In genomic region chr6:63975685-63976084, GRCh38 we compare ENCODE assay signal across 18 cellular contexts.
"Had no signal": no experiment of that assay in that cellular context is flagged by ENCODE, and none has a peak within 500 bp of the region (broad histone marks: within the 10 kb centered on the region; RNA-seq: fewer than 3 reads in every experiment).

No MANE protein-coding gene starts in this region.

- H3K4me1 Mint-ChIP-seq: activated CD4-positive, alpha-beta T cell treated with anti-CD3 and anti-CD28 coated beads for 36 hours; activated CD8-positive, alpha-beta memory T cell treated with anti-CD3 and anti-CD28 coated beads, Interleukin-2, amount 10 ng/mL, durations not matched to agents 7 days and 5 days; activated naive CD4-positive, alpha-beta T cell treated with anti-CD3 and anti-CD28 coated beads, Interleukin-2, amount 50 U/mL, for 24 hours; immature natural killer cell; memory B cell; naive thymus-derived CD8-positive, alpha-beta T cell; stimulated activated naive B cell treated with anti-CD40 and anti-IgM and Interleukin-4, amounts not matched to agents 10 μg/mL and 1 μg/mL and 100 μg/mL, for 72 hours had no signal

- H3K27me3 ChIP-seq: adrenal gland, esophagus muscularis mucosa, foreskin keratinocyte, pancreas, thyroid gland had no signal

- H3K9me3 Mint-ChIP-seq: activated CD4-positive, alpha-beta memory T cell treated with anti-CD3 and anti-CD28 coated beads for 36 hours; activated naive CD4-positive, alpha-beta T cell treated with anti-CD3 and anti-CD28 coated beads, Interleukin-2, amount 50 U/mL, for 24 hours; naive thymus-derived CD8-positive, alpha-beta T cell; T-helper 1 cell treated with Interleukin-12 subunit alpha and Interleukin-12 subunit beta and Interleukin-4 antibody, amounts not matched to agents 30 μg/mL and 1 μg/mL, for 36 hours had no signal

- H3K4me1 ChIP-seq: adrenal gland, esophagus muscularis mucosa, foreskin keratinocyte, pancreas, thyroid gland had no signal

- H3K27ac ChIP-seq: adrenal gland, esophagus muscularis mucosa, foreskin keratinocyte, pancreas, thyroid gland had no signal

- H3K4me3 ChIP-seq: adrenal gland, esophagus muscularis mucosa, pancreas, thyroid gland had no signal

- H3K36me3 ChIP-seq: adrenal gland, esophagus muscularis mucosa, pancreas, thyroid gland had no signal

- DNase-seq: activated CD4-positive, alpha-beta memory T cell treated with anti-CD3 and anti-CD28 coated beads for 36 hours; activated CD4-positive, alpha-beta T cell treated with anti-CD3 and anti-CD28 coated beads for 36 hours; activated CD8-positive, alpha-beta memory T cell treated with anti-CD3 and anti-CD28 coated beads, Interleukin-2, amount 10 ng/mL, durations not matched to agents 7 days and 5 days; activated effector memory CD4-positive, alpha-beta T cell treated with anti-CD3 and anti-CD28 coated beads, Interleukin-2, amount 50 U/mL, for 16 hours; activated T-cell treated with anti-CD3 and anti-CD28 coated beads, Interleukin-2, amount 50 U/mL, for 1 hour; adrenal gland; caudate nucleus; foreskin keratinocyte; head of caudate nucleus; immature natural killer cell; naive thymus-derived CD8-positive, alpha-beta T cell; pancreas; stimulated activated naive B cell treated with anti-CD40 and anti-IgM and Interleukin-4, amounts not matched to agents 10 μg/mL and 1 μg/mL and 100 μg/mL, for 72 hours; thyroid gland had no signal

- H3K36me3 Mint-ChIP-seq: activated CD4-positive, alpha-beta memory T cell treated with anti-CD3 and anti-CD28 coated beads for 36 hours; activated CD8-positive, alpha-beta memory T cell treated with anti-CD3 and anti-CD28 coated beads, Interleukin-2, amount 10 ng/mL, durations not matched to agents 7 days and 5 days; activated naive CD4-positive, alpha-beta T cell treated with anti-CD3 and anti-CD28 coated beads, Interleukin-2, amount 50 U/mL, for 24 hours; immature natural killer cell; memory B cell; naive thymus-derived CD8-positive, alpha-beta T cell; stimulated activated naive B cell treated with anti-CD40 and anti-IgM and Interleukin-4, amounts not matched to agents 10 μg/mL and 1 μg/mL and 100 μg/mL, for 72 hours had no signal

- H3K9me3 ChIP-seq: adrenal gland, esophagus muscularis mucosa, pancreas, thyroid gland had no signal

- H3K27me3 Mint-ChIP-seq: activated CD4-positive, alpha-beta memory T cell treated with anti-CD3 and anti-CD28 coated beads for 36 hours; activated CD4-positive, alpha-beta T cell treated with anti-CD3 and anti-CD28 coated beads for 36 hours; activated CD8-positive, alpha-beta memory T cell treated with anti-CD3 and anti-CD28 coated beads, Interleukin-2, amount 10 ng/mL, durations not matched to agents 7 days and 5 days; activated naive CD4-positive, alpha-beta T cell treated with anti-CD3 and anti-CD28 coated beads, Interleukin-2, amount 50 U/mL, for 24 hours; memory B cell; stimulated activated naive B cell treated with anti-CD40 and anti-IgM and Interleukin-4, amounts not matched to agents 10 μg/mL and 1 μg/mL and 100 μg/mL, for 72 hours had no signal

- H3K27ac Mint-ChIP-seq: activated CD4-positive, alpha-beta memory T cell treated with anti-CD3 and anti-CD28 coated beads for 36 hours; activated CD4-positive, alpha-beta T cell treated with anti-CD3 and anti-CD28 coated beads for 36 hours; activated CD8-positive, alpha-beta memory T cell treated with anti-CD3 and anti-CD28 coated beads, Interleukin-2, amount 10 ng/mL, durations not matched to agents 7 days and 5 days; activated naive CD4-positive, alpha-beta T cell treated with anti-CD3 and anti-CD28 coated beads, Interleukin-2, amount 50 U/mL, for 24 hours; immature natural killer cell; memory B cell; naive thymus-derived CD8-positive, alpha-beta T cell; stimulated activated naive B cell treated with anti-CD40 and anti-IgM and Interleukin-4, amounts not matched to agents 10 μg/mL and 1 μg/mL and 100 μg/mL, for 72 hours; T-helper 1 cell treated with Interleukin-12 subunit alpha and Interleukin-12 subunit beta and Interleukin-4 antibody, amounts not matched to agents 30 μg/mL and 1 μg/mL, for 36 hours had no signal

- ATAC-seq: activated CD4-positive, alpha-beta T cell treated with anti-CD3 and anti-CD28 coated beads for 36 hours; activated CD8-positive, alpha-beta memory T cell treated with anti-CD3 and anti-CD28 coated beads, Interleukin-2, amount 10 ng/mL, durations not matched to agents 7 days and 5 days; foreskin keratinocyte; naive thymus-derived CD8-positive, alpha-beta T cell; pancreas; stimulated activated naive B cell treated with anti-CD40 and anti-IgM and Interleukin-4, amounts not matched to agents 10 μg/mL and 1 μg/mL and 100 μg/mL, for 72 hours had no signal

- H3K4me3 Mint-ChIP-seq: activated CD4-positive, alpha-beta memory T cell treated with anti-CD3 and anti-CD28 coated beads for 36 hours; activated CD4-positive, alpha-beta T cell treated with anti-CD3 and anti-CD28 coated beads for 36 hours; activated CD8-positive, alpha-beta memory T cell treated with anti-CD3 and anti-CD28 coated beads, Interleukin-2, amount 10 ng/mL, durations not matched to agents 7 days and 5 days; activated naive CD4-positive, alpha-beta T cell treated with anti-CD3 and anti-CD28 coated beads, Interleukin-2, amount 50 U/mL, for 24 hours; immature natural killer cell; memory B cell; naive thymus-derived CD8-positive, alpha-beta T cell; stimulated activated naive B cell treated with anti-CD40 and anti-IgM and Interleukin-4, amounts not matched to agents 10 μg/mL and 1 μg/mL and 100 μg/mL, for 72 hours; T-helper 1 cell treated with Interleukin-12 subunit alpha and Interleukin-12 subunit beta and Interleukin-4 antibody, amounts not matched to agents 30 μg/mL and 1 μg/mL, for 36 hours had no signal
